In genomic region chr1:217135987-217136894, GRCh38 we compare ENCODE assay signal across 13 cellular contexts.
DNase-seq lines count a peak whose midpoint lies in the region; ATAC-seq, FAIRE-seq and TF ChIP-seq lines count a peak whose summit lies in the region.
"Had no signal": no experiment of that assay in that cellular context is flagged by ENCODE, and none has a peak within 500 bp of the region (broad histone marks: within the 10 kb centered on the region; RNA-seq: fewer than 3 reads in every experiment).

No MANE protein-coding gene starts in this region.

- H2BK12ac ChIP-seq in H9 (ENCODE audit: insufficient read length, low read depth, low read length) = no peak overlapping the region

- DNase-seq in A549 (ENCODE audit: low read depth in 1 of 2, low spot score in 1 of 2) = no peak
- DNase-seq in H9 = peak; percentile 54
- peak; percentile 14 for DNase-seq in nephron progenitor cell
- DNase-seq in C1 segment of cervical spinal cord (lab: John Stamatoyannopoulos, UW) = no peak
- DNase-seq in T-cell = no peak
- DNase-seq: amniotic stem cell; CD8-positive, alpha-beta T cell; right lobe of liver had no signal

- no peak overlapping the region for H3K18ac ChIP-seq in H9 (ENCODE audit: insufficient read length, low read depth, low read length)

- TF ChIP-seq CTCF in A549 (IDR thresholded peaks at IDR 0.05) (no peak), H9 (conservative IDR thresholded peaks at IDR 0.05) (no peak), nephron progenitor cell (IDR thresholded peaks at IDR 0.05) (no peak)

- CTCF ChIA-PET in A549 (lab: Yijun Ruan, JAX) (no interaction called here), T-cell (lab: Charles Lee) (no interaction called here)

- no peak overlapping the region for H4K8ac ChIP-seq in H9 (replicated peaks; ENCODE audit: insufficient read length, low read depth, low read length)

- H3K36me3 ChIP-seq in ectodermal cell (ENCODE audit: control insufficient read depth, insufficient read depth, low read length) = no peaks in the 10 kb centered on the region
- H3K36me3 ChIP-seq: right lobe of liver had no signal

- H3K4me2 ChIP-seq in A549 (peak overlapping the region; percentile 80), H9 (ENCODE audit: insufficient read depth, insufficient read length, low read length) (peak overlapping the region; percentile 81)

- no peak overlapping the region for H3K27ac ChIP-seq in A549
- no peak overlapping the region for H3K27ac ChIP-seq in H9 (ENCODE audit: insufficient read length, low read depth, low read length)
- no peak overlapping the region for H3K27ac ChIP-seq in ectodermal cell (ENCODE audit: insufficient read depth, low read depth, low read length, poor library complexity, severe bottlenecking)
- H3K27ac ChIP-seq: right lobe of liver had no signal

- no peaks in the 10 kb centered on the region for H3K79me1 ChIP-seq in H9 (ENCODE audit: insufficient read depth, low read depth, low read length, poor library complexity, severe bottlenecking)

- no peak overlapping the region for H3K23ac ChIP-seq in H9 (ENCODE audit: insufficient read length, low read depth, low read length)

- H3K4me1 Mint-ChIP-seq in H9 (peaks cover 57 to 68% of the 10 kb centered on the region in 2 experiments), nephron progenitor cell (peaks cover 60% of the 10 kb centered on the region), T-cell (no peaks in the 10 kb centered on the region)
- H3K4me1 Mint-ChIP-seq: stimulated activated effector memory CD8-positive, alpha-beta T cell treated with anti-CD3 and anti-CD28 coated beads, Interleukin-12 subunit alpha, Interleukin-12 subunit beta, amount 100 ng/mL, for 72 hours had no signal

- no peak overlapping the region for H2BK120ac ChIP-seq in H9 (ENCODE audit: low read depth, low read length, poor library complexity, severe bottlenecking)

- no peak overlapping the region for H3K14ac ChIP-seq in H9 (ENCODE audit: insufficient read depth, low read length)

- no peak overlapping the region for H2BK15ac ChIP-seq in H9 (ENCODE audit: low read depth, low read length)

- no peak overlapping the region for H3K9ac ChIP-seq in H9 (ENCODE audit: extremely low read depth, insufficient read length, low read length)

- H3K9me3 ChIP-seq in A549 (no peaks in the 10 kb centered on the region), H9 (ENCODE audit: control insufficient read depth, low read depth, low read length) (no peaks in the 10 kb centered on the region), ectodermal cell (ENCODE audit: control insufficient read depth, low read length) (no peaks in the 10 kb centered on the region)
- H3K9me3 ChIP-seq: right lobe of liver had no signal

- POLR2A ChIA-PET in A549 (lab: Yijun Ruan, JAX) (no interaction called here), T-cell (lab: Charles Lee) (no interaction called here)

- H3K9me3 Mint-ChIP-seq in H9 = peaks cover 0 to 4% of the 10 kb centered on the region in 2 experiments; a peak in 2 of 5 replicates
- no peaks in the 10 kb centered on the region for H3K9me3 Mint-ChIP-seq in nephron progenitor cell
- H3K9me3 Mint-ChIP-seq in T-cell = peaks cover 4 to 5% (median 4%) of the 10 kb centered on the region in 3 donors

- ATAC-seq in A549 = no peak
- ATAC-seq in activated CD4-positive, CD25-positive, alpha-beta regulatory T cell treated with anti-CD3 and anti-CD28 coated beads, Interleukin-2, amount 50 U/mL, for 24 hours = no peak
- no peak for ATAC-seq in T-cell (replicated peaks in 1 of 4)
- no peak for ATAC-seq in HG03460 (IDR thresholded peaks at IDR 0.05; ENCODE audit: unreplicated experiment)
- ATAC-seq: CD8-positive, alpha-beta T cell; stimulated activated effector memory CD8-positive, alpha-beta T cell treated with anti-CD3 and anti-CD28 coated beads, Interleukin-12 subunit alpha, Interleukin-12 subunit beta, amount 100 ng/mL, for 72 hours had no signal

- H2AFZ ChIP-seq in H9 (ENCODE audit: low read length) = no peak overlapping the region

- H2BK5ac ChIP-seq in H9 (ENCODE audit: insufficient read length, low read length) = no peak overlapping the region

- H3K79me2 ChIP-seq in H9 (ENCODE audit: insufficient read depth, low read length) = no peaks in the 10 kb centered on the region

- no peak overlapping the region for H4K91ac ChIP-seq in H9 (ENCODE audit: insufficient read length, low read depth, low read length)

- H3K4me1 ChIP-seq in A549 (no peaks in the 10 kb centered on the region), H9 (ENCODE audit: insufficient read depth, low read length) (no peaks in the 10 kb centered on the region; the same call in 1 of the 2 replicates), ectodermal cell (ENCODE audit: control insufficient read depth, insufficient read depth, low read length) (peaks cover 28% of the 10 kb centered on the region)

- no peak for TF ChIP-seq RAD21 in A549 (conservative IDR thresholded peaks at IDR 0.05 in 1 of 2, IDR thresholded peaks at IDR 0.05 in 1 of 2)

- 68% methylated on average over 32 of the region's 36 CpGs for WGBS in A549 (ENCODE audit: missing lambda C conversion rate)
- WGBS in H9 (ENCODE audit: extremely low coverage, insufficient read length, low lambda C conversion rate) = no CpG with 5 or more reads among the region's 36 CpGs
- WGBS in ectodermal cell, 2 experiments = 1% methylated on average over 33 to 34 of the region's 36 CpGs

- peak overlapping the region; percentile 74 to 98 for H3K4me3 Mint-ChIP-seq in H9
- H3K4me3 Mint-ChIP-seq in nephron progenitor cell = peak overlapping the region; percentile 87
- no peak overlapping the region for H3K4me3 Mint-ChIP-seq in T-cell
- H3K4me3 Mint-ChIP-seq: CD8-positive, alpha-beta T cell; stimulated activated effector memory CD8-positive, alpha-beta T cell treated with anti-CD3 and anti-CD28 coated beads, Interleukin-12 subunit alpha, Interleukin-12 subunit beta, amount 100 ng/mL, for 72 hours had no signal

- FAIRE-seq in A549 (lab: Jason Lieb, UNC) = no peak
- FAIRE-seq: HTR-8/SVneo had no signal

- TF ChIP-seq POLR2A in A549 (IDR thresholded peaks at IDR 0.05; ENCODE audit: low read length) = no peak

- H3K36me3 Mint-ChIP-seq in H9 (ENCODE audit: insufficient read depth in 1 of 3, low read depth in 3 of 3) (no peaks in the 10 kb centered on the region; a peak in 1 of 7 replicates), nephron progenitor cell (ENCODE audit: low read depth) (no peaks in the 10 kb centered on the region), T-cell (no peaks in the 10 kb centered on the region)
- H3K36me3 Mint-ChIP-seq: CD8-positive, alpha-beta T cell; stimulated activated effector memory CD8-positive, alpha-beta T cell treated with anti-CD3 and anti-CD28 coated beads, Interleukin-12 subunit alpha, Interleukin-12 subunit beta, amount 100 ng/mL, for 72 hours had no signal

- no peak for TF ChIP-seq EP300 in A549 (IDR thresholded peaks at IDR 0.05)

- H3K4ac ChIP-seq in H9 (ENCODE audit: low read depth, low read length) = no peak overlapping the region

- H4K5ac ChIP-seq in H9 (ENCODE audit: insufficient read length, low read depth, low read length) = no peak overlapping the region

- H3K4me3 ChIP-seq in A549 (peak overlapping the region; percentile 40), ectodermal cell (ENCODE audit: insufficient read depth, low read depth, low read length) (peak overlapping the region; percentile 41)

- no peak overlapping the region for H2BK20ac ChIP-seq in H9 (ENCODE audit: low read depth, low read length, poor library complexity, severe bottlenecking)

- H3T11ph ChIP-seq in H9 (ENCODE audit: low read length) = no peak overlapping the region

- H3K27me3 ChIP-seq in H9 (ENCODE audit: insufficient read depth, low read length) (peaks cover 80% of the 10 kb centered on the region), ectodermal cell (ENCODE audit: control insufficient read depth, insufficient read depth, low read length, poor library complexity, severe bottlenecking) (peaks cover 100% of the 10 kb centered on the region)

- H4K20me1 ChIP-seq in H9 (ENCODE audit: control insufficient read depth, insufficient read depth, insufficient read length) = no peaks in the 10 kb centered on the region

- H2AK5ac ChIP-seq in H9 (ENCODE audit: insufficient read length, low read length) = no peak overlapping the region

- H3K56ac ChIP-seq in H9 (ENCODE audit: insufficient read length, low read depth, low read length) = no peak overlapping the region

- peaks cover 50% of the 10 kb centered on the region for H3K23me2 ChIP-seq in H9 (ENCODE audit: insufficient read length, low read depth, low read length, poor library complexity, severe bottlenecking)

- H3K27ac Mint-ChIP-seq in H9 (no peak overlapping the region), nephron progenitor cell (no peak overlapping the region), T-cell (no peak overlapping the region)
- H3K27ac Mint-ChIP-seq: CD8-positive, alpha-beta T cell; stimulated activated effector memory CD8-positive, alpha-beta T cell treated with anti-CD3 and anti-CD28 coated beads, Interleukin-12 subunit alpha, Interleukin-12 subunit beta, amount 100 ng/mL, for 72 hours had no signal

- peaks cover 100% of the 10 kb centered on the region for H3K27me3 Mint-ChIP-seq in H9 (ENCODE audit: low read depth)
- H3K27me3 Mint-ChIP-seq in nephron progenitor cell (ENCODE audit: low read depth, poor library complexity) = peaks cover 100% of the 10 kb centered on the region
- H3K27me3 Mint-ChIP-seq in T-cell = peaks cover 63 to 82% of the 10 kb centered on the region in 2 donors

TF ChIP-seq in A549, 52 proteins besides CTCF, POLR2A, EP300 and RAD21:
- TF ChIP-seq NPAS2 (CRISPR knock-in tag; IDR thresholded peaks at IDR 0.05; ENCODE audit: borderline replicate concordance) = no peak
- TF ChIP-seq GATA3 (IDR thresholded peaks at IDR 0.05; ENCODE audit: borderline replicate concordance) = no peak
- no peak for TF ChIP-seq NFE2L2 (conservative IDR thresholded peaks at IDR 0.05; ENCODE audit: low read length)
- TF ChIP-seq RNF2 (IDR thresholded peaks at IDR 0.05; ENCODE audit: borderline replicate concordance, low read depth) = no peak
- TF ChIP-seq ATOH8 (CRISPR knock-in tag; IDR thresholded peaks at IDR 0.05; ENCODE audit: low read depth) = no peak
- no peak for TF ChIP-seq TP53 (CRISPR knock-in tag; IDR thresholded peaks at IDR 0.05)
- no peak for TF ChIP-seq RFX5 (IDR thresholded peaks at IDR 0.05)

Comparison
In these comparisons a context has a peak if more than half of its experiments do, and no peak if none do; other contexts are left out.
1. DNase-seq: peak in H9 (single experiment) and nephron progenitor cell (single experiment); none in A549 (0 of 2), C1 segment of cervical spinal cord (0 of 14) and T-cell (0 of 34).
2. H3K4me3 Mint-ChIP-seq: peak in H9 (2 of 2) and nephron progenitor cell (single experiment); none in T-cell (0 of 3).